ENCODE assay signal across 18 cellular contexts in genomic region chr12:114726092-114726710, GRCh38. TPM values are rescaled to one million over a fixed set of nuclear protein-coding genes. Genes with fewer than 3 reads are reported as not detected.
DNase-seq lines count a peak whose midpoint lies in the region; ATAC-seq and TF ChIP-seq lines count a peak whose summit lies in the region.
"Had no signal": no experiment of that assay in that cellular context is flagged by ENCODE, and none has a peak within 500 bp of the region (broad histone marks: within the 10 kb centered on the region; RNA-seq: fewer than 3 reads in every experiment).

No MANE protein-coding gene starts in this region.

- 39 to 61% (median 50%) methylated on average over 7 of the region's 7 CpGs for whole genome bisulfite sequencing in heart left ventricle, 4 donors

- ATAC-seq in heart left ventricle (peak; percentile 98 to 99 (median 98)), GM18867 (IDR thresholded peaks at IDR 0.05; ENCODE audit: unreplicated experiment) (no peak), WTC11 (no peak)
- ATAC-seq: GM23338, K562, PC-3 had no signal

- H3K9me3 Mint-ChIP-seq in WTC11: no peaks in the 10 kb centered on the region
- H3K9me3 Mint-ChIP-seq: CD4-positive, alpha-beta T cell; GM23338 had no signal

- H3K36me3 Mint-ChIP-seq in WTC11: no peaks in the 10 kb centered on the region

- CTCF ChIA-PET in WTC11 (lab: Charles Lee): interaction anchor here (1.4 kb wide), 1 partner anchor 9 kb away, joined by 3 read pairs; no protein-coding TSS in a partner anchor

- H3K4me3 Mint-ChIP-seq in WTC11: no peak overlapping the region
- H3K4me3 Mint-ChIP-seq: CD4-positive, alpha-beta T cell; GM23338 had no signal

- peaks cover 3% of the 10 kb centered on the region; the same call in 1 of the 2 replicates for H3K4me1 ChIP-seq in BE2C
- peaks cover 0 to 9% (median 0%) of the 10 kb centered on the region in 12 donors for H3K4me1 ChIP-seq in heart left ventricle

- no peak overlapping the region for H3K4me3 ChIP-seq in BE2C (ENCODE audit: low read depth, low read length)
- no peak overlapping the region for H3K4me3 ChIP-seq in heart left ventricle
- H3K4me3 ChIP-seq: GM23338, K562, SK-N-MC had no signal

- no peaks in the 10 kb centered on the region for H3K36me3 ChIP-seq in BE2C
- H3K36me3 ChIP-seq in heart left ventricle: no peaks in the 10 kb centered on the region

- H3K27ac ChIP-seq in heart left ventricle: peak overlapping the region in 9 of 12 donors; percentile 9 to 80 (median 60)
- H3K27ac ChIP-seq: SK-N-MC had no signal

- peak; percentile 49 for DNase-seq in BE2C
- peak; percentile 56 for DNase-seq in NCI-H2029 treated with DMSO at 0.1 percent for 48 hours (lab: John Stamatoyannopoulos, UW)
- DNase-seq in heart left ventricle: peak; percentile 69 to 89 (median 75)
- DNase-seq in myocyte (ENCODE audit: low read depth): peak; percentile 82
- DNase-seq in AG20443 (ENCODE audit: low spot score): no peak
- no peak for DNase-seq in WTC11 (ENCODE audit: low spot score)
- DNase-seq: Calu3; CD4-positive, alpha-beta T cell; DND-41; GF-D8; NCI-H1048; NCI-H2171; NCI-H524 treated with DMSO at 0.1 percent for 48 hours; PC-3 had no signal

- H3K4me1 Mint-ChIP-seq in WTC11: no peaks in the 10 kb centered on the region
- H3K4me1 Mint-ChIP-seq: GM23338 had no signal

- H3K9me3 ChIP-seq in BE2C: no peaks in the 10 kb centered on the region
- H3K9me3 ChIP-seq in heart left ventricle: no peaks in the 10 kb centered on the region

- no peaks in the 10 kb centered on the region for H3K27me3 ChIP-seq in BE2C
- H3K27me3 ChIP-seq in heart left ventricle: no peaks in the 10 kb centered on the region

- POLR2A ChIA-PET in WTC11 (lab: Charles Lee): no interaction called here

- H3K27ac Mint-ChIP-seq in WTC11: no peak overlapping the region
- H3K27ac Mint-ChIP-seq: CD4-positive, alpha-beta T cell; GM23338 had no signal

- no peaks in the 10 kb centered on the region; the same call in 1 of the 2 replicates for H3K27me3 Mint-ChIP-seq in WTC11 (ENCODE audit: low read depth)

- intact Hi-C loops in heart left ventricle (cut with DNase I): no loop called here

- no peak for TF ChIP-seq CTCF in BE2C (IDR thresholded peaks at IDR 0.05; ENCODE audit: low read depth, low read length)
- no peak for TF ChIP-seq CTCF in heart left ventricle (IDR thresholded peaks at IDR 0.05)
- no peak for TF ChIP-seq CTCF in WTC11 (IDR thresholded peaks at IDR 0.05)

- TF ChIP-seq POLR2A in heart left ventricle (IDR thresholded peaks at IDR 0.05): no peak

TF ChIP-seq in WTC11, 78 proteins besides CTCF, POLR2A, EP300 and RAD21:
- TF ChIP-seq PREB (CRISPR knock-in tag; IDR thresholded peaks at IDR 0.05; ENCODE audit: borderline replicate concordance) (no peak), TP53 (CRISPR knock-in tag; IDR thresholded peaks at IDR 0.05) (no peak), TEAD1 (CRISPR knock-in tag; IDR thresholded peaks at IDR 0.05) (no peak)
- TF ChIP-seq, protein P1, sequence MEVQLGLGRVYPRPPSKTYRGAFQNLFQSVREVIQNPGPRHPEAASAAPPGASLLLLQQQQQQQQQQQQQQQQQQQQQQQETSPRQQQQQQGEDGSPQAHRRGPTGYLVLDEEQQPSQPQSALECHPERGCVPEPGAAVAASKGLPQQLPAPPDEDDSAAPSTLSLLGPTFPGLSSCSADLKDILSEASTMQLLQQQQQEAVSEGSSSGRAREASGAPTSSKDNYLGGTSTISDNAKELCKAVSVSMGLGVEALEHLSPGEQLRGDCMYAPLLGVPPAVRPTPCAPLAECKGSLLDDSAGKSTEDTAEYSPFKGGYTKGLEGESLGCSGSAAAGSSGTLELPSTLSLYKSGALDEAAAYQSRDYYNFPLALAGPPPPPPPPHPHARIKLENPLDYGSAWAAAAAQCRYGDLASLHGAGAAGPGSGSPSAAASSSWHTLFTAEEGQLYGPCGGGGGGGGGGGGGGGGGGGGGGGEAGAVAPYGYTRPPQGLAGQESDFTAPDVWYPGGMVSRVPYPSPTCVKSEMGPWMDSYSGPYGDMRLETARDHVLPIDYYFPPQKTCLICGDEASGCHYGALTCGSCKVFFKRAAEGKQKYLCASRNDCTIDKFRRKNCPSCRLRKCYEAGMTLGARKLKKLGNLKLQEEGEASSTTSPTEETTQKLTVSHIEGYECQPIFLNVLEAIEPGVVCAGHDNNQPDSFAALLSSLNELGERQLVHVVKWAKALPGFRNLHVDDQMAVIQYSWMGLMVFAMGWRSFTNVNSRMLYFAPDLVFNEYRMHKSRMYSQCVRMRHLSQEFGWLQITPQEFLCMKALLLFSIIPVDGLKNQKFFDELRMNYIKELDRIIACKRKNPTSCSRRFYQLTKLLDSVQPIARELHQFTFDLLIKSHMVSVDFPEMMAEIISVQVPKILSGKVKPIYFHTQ (CRISPR knock-in tag; IDR thresholded peaks at IDR 0.05): no peak
TF ChIP-seq in WTC11: peak in this region for 0.

RNA-seq across cellular contexts. Expression of gene TBX3, which starts 42.2 kb away (rescaled TPM):
- polyA plus RNA-seq in BE2C (2012; ENCODE audit: insufficient read depth, insufficient read length, low read depth): 60.5 TPM
- 10 to 100 TPM; 10.3 to 31.3 (median 16.2) TPM for total RNA-seq in heart left ventricle
- 10 to 100 TPM; 11.4 to 11.6 TPM for polyA plus RNA-seq in heart left ventricle
- 7.0 and 8.8 TPM in 2 replicates for total RNA-seq in myocyte
- 1.2 TPM for polyA plus RNA-seq in myocyte (2012)
- 0.89 to 2.2 TPM (median 0.92 TPM) in 3 replicates for total RNA-seq in WTC11 (2021)

Comparison
In these comparisons a context has a peak if more than half of its experiments do, and no peak if none do; other contexts are left out.
1. DNase-seq: peak in BE2C (single experiment), NCI-H2029 treated with DMSO at 0.1 percent for 48 hours (single experiment), heart left ventricle (5 of 5) and myocyte (single experiment); none in AG20443 (single experiment) and WTC11 (single experiment).
2. ATAC-seq: peak in heart left ventricle (4 of 4); none in GM18867 (single experiment) and WTC11 (single experiment).